ENCODE assay signal across 14 cellular contexts in the genomic region with DNA sequence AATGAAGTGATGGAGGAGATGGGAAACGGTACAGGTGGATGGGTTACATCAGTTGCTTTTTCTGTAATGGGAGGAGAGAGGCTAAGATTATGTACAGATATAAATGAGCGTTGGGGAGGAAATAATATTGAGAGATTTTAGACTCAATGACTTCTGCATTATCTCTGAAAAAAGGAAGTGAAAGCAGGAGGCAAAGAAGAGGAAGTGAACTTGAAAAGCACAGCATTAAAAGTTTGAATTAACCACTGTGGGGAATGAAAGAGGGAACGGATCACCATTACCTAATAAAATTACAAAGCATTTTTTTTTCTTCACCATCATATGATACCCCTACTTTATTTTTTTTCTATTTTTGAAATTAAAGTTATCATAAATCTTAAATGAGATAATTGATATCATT.
A peak's percentile ranks its signal among the peaks of the same experiment; 100 is the strongest.
DNase-seq lines count a peak whose midpoint lies in the region; ATAC-seq, FAIRE-seq and TF ChIP-seq lines count a peak whose summit lies in the region.
"Had no signal": no experiment of that assay in that cellular context is flagged by ENCODE, and none has a peak within 500 bp of the region (broad histone marks: within the 10 kb centered on the region; RNA-seq: fewer than 3 reads in every experiment).

No MANE protein-coding gene starts in this region.

- H3K27me3 ChIP-seq in small intestine (ENCODE audit: control insufficient read depth in 2 of 2, insufficient read depth in 2 of 2, low read length in 2 of 2) (no peaks in the 10 kb centered on the region), MG63 (no peaks in the 10 kb centered on the region)

- ATAC-seq in GM19395 (IDR thresholded peaks at IDR 0.05; ENCODE audit: unreplicated experiment) (peak; percentile 98), HG02870 (IDR thresholded peaks at IDR 0.05; ENCODE audit: unreplicated experiment) (peak; percentile 94)
- ATAC-seq: mucosa of descending colon had no signal

- H3K27ac ChIP-seq in small intestine (ENCODE audit: low read depth in 1 of 2, low read length in 1 of 2) = no peak overlapping the region
- H3K27ac ChIP-seq: RWPE1 had no signal

- 50 to 71% (median 59%) methylated on average over 3 of the region's 3 CpGs for WGBS in small intestine, 3 donors

- peak; percentile 56 for DNase-seq in CD1c-positive myeloid dendritic cell (ENCODE audit: extremely low spot score)
- peak; percentile 0 for DNase-seq in KG1 (lab: John Stamatoyannopoulos, UW)
- DNase-seq in small intestine = no peak
- DNase-seq in MG63 = no peak
- no peak for DNase-seq in activated CD8-positive, alpha-beta memory T cell treated with anti-CD3 and anti-CD28 coated beads, Interleukin-2, amount 50 U/mL, for 48 hours
- no peak for DNase-seq in GM10266 (ENCODE audit: extremely low spot score)
- DNase-seq: activated CD4-positive, alpha-beta T cell treated with anti-CD3 and anti-CD28 coated beads, Interleukin-2, amount 10 ng/mL, durations not matched to agents 24 days and 14 days; DND-41; HFFc6; mucosa of descending colon; NCI-H1436 had no signal

- H3K4me3 ChIP-seq in small intestine (ENCODE audit: low read depth in 1 of 2, low read length in 2 of 2) = no peak overlapping the region
- no peak overlapping the region for H3K4me3 ChIP-seq in MG63
- H3K4me3 ChIP-seq: mucosa of descending colon had no signal

- H3K4me1 ChIP-seq in small intestine (ENCODE audit: control insufficient read depth in 2 of 2, insufficient read depth in 1 of 2, low read depth in 1 of 2, low read length in 1 of 2) = no peaks in the 10 kb centered on the region

- H3K36me3 ChIP-seq in small intestine (ENCODE audit: control insufficient read depth in 2 of 2, insufficient read depth in 2 of 2, low read length in 2 of 2) = no peaks in the 10 kb centered on the region
- no peaks in the 10 kb centered on the region for H3K36me3 ChIP-seq in MG63

- no peak for TF ChIP-seq CTCF in GM10266 (IDR thresholded peaks at IDR 0.05; ENCODE audit: control insufficient read depth, insufficient read depth, low read depth, missing control alignments)

- no peak for FAIRE-seq in small intestine (lab: Jason Lieb, UNC)

- H3K9me3 ChIP-seq in small intestine (ENCODE audit: control insufficient read depth, low read depth) (no peaks in the 10 kb centered on the region), MG63 (no peaks in the 10 kb centered on the region)
- H3K9me3 ChIP-seq: mucosa of descending colon had no signal

Comparison
In these comparisons a context has a peak if more than half of its experiments do, and no peak if none do; other contexts are left out.
1. DNase-seq: peak in CD1c-positive myeloid dendritic cell (single experiment) and KG1 (single experiment); none in small intestine (single experiment), MG63 (single experiment), activated CD8-positive, alpha-beta memory T cell treated with anti-CD3 and anti-CD28 coated beads, Interleukin-2, amount 50 U/mL, for 48 hours (single experiment) and GM10266 (single experiment).